8 cellular contexts compared by ENCODE assay signal in genomic region chr5:1011226-1011631, GRCh38. TPM values are rescaled to one million over a fixed set of nuclear protein-coding genes. Genes with fewer than 3 reads are reported as not detected.
A peak's percentile ranks its signal among the peaks of the same experiment; 100 is the strongest.
DNase-seq lines count a peak whose midpoint lies in the region; ATAC-seq, FAIRE-seq and TF ChIP-seq lines count a peak whose summit lies in the region.

No MANE protein-coding gene starts in this region.

- H3K4me3 ChIP-seq in right cardiac atrium (ENCODE audit: low read length): no peak overlapping the region

- no peak for TF ChIP-seq POLR2A in GM12891 (IDR thresholded peaks at IDR 0.05; ENCODE audit: low read depth, low read length)

- no peak overlapping the region for H3K4me3 Mint-ChIP-seq in stimulated activated naive B cell treated with anti-CD40 and anti-IgM and Interleukin-4, amounts not matched to agents 10 μg/mL and 1 μg/mL and 100 μg/mL, for 72 hours

- intact Hi-C loops in right cardiac atrium (cut with DNase I): no loop called here

- no peak overlapping the region for H3K27ac Mint-ChIP-seq in stimulated activated naive B cell treated with anti-CD40 and anti-IgM and Interleukin-4, amounts not matched to agents 10 μg/mL and 1 μg/mL and 100 μg/mL, for 72 hours

- FAIRE-seq in GM12891 (lab: Jason Lieb, UNC): no peak

- no peaks in the 10 kb centered on the region for H3K9me3 ChIP-seq in right cardiac atrium (ENCODE audit: control insufficient read depth, low read length)

- peaks cover 52 to 59% of the 10 kb centered on the region in 2 donors for H3K27me3 Mint-ChIP-seq in stimulated activated naive B cell treated with anti-CD40 and anti-IgM and Interleukin-4, amounts not matched to agents 10 μg/mL and 1 μg/mL and 100 μg/mL, for 72 hours

- no peaks in the 10 kb centered on the region for H3K27me3 ChIP-seq in right cardiac atrium (ENCODE audit: control insufficient read depth, insufficient read depth)

- DNase-seq in GM12891 (ENCODE audit: insufficient read length, low spot score): peak; percentile 82
- peak; percentile 26 for DNase-seq in NCI-H1694 (lab: John Stamatoyannopoulos, UW)
- DNase-seq in activated T-cell treated with anti-CD3 and anti-CD28 coated beads for 24 hours (ENCODE audit: low read depth): peak; percentile 41
- DNase-seq in right cardiac atrium: peak; percentile 13 to 63 (median 49)
- DNase-seq in stimulated activated naive B cell treated with anti-CD40 and anti-IgM and Interleukin-4, amounts not matched to agents 10 μg/mL and 1 μg/mL and 100 μg/mL, for 72 hours: no peak
- DNase-seq in cortex of kidney (lab: John Stamatoyannopoulos, UW): no peak

- H3K36me3 Mint-ChIP-seq in stimulated activated naive B cell treated with anti-CD40 and anti-IgM and Interleukin-4, amounts not matched to agents 10 μg/mL and 1 μg/mL and 100 μg/mL, for 72 hours: no peaks in the 10 kb centered on the region

- no peaks in the 10 kb centered on the region for H3K4me1 ChIP-seq in right cardiac atrium (ENCODE audit: control insufficient read depth, insufficient read depth, low read length)

- H3K27ac ChIP-seq in right cardiac atrium (ENCODE audit: low read length): no peak overlapping the region

- WGBS in right cardiac atrium: 75% methylated on average over 11 of the region's 11 CpGs

- no peak for ATAC-seq in right cardiac atrium
- peak; percentile 43 to 55 for ATAC-seq in stimulated activated naive B cell treated with anti-CD40 and anti-IgM and Interleukin-4, amounts not matched to agents 10 μg/mL and 1 μg/mL and 100 μg/mL, for 72 hours (replicated peaks)
- ATAC-seq in GM21526 (IDR thresholded peaks at IDR 0.05; ENCODE audit: low FRiP score, unreplicated experiment): no peak
- ATAC-seq in GM21825 (IDR thresholded peaks at IDR 0.05; ENCODE audit: unreplicated experiment): no peak

- H3K9me3 Mint-ChIP-seq in stimulated activated naive B cell treated with anti-CD40 and anti-IgM and Interleukin-4, amounts not matched to agents 10 μg/mL and 1 μg/mL and 100 μg/mL, for 72 hours: no peaks in the 10 kb centered on the region

- peaks cover 17 to 25% of the 10 kb centered on the region in 2 donors for H3K4me1 Mint-ChIP-seq in stimulated activated naive B cell treated with anti-CD40 and anti-IgM and Interleukin-4, amounts not matched to agents 10 μg/mL and 1 μg/mL and 100 μg/mL, for 72 hours

TF ChIP-seq in GM12891, 5 proteins besides CTCF, POLR2A, EP300 and RAD21:
- TF ChIP-seq PAX5 (IDR thresholded peaks at IDR 0.05; ENCODE audit: insufficient read depth, low read length, severe bottlenecking) (no peak), POU2F2 (IDR thresholded peaks at IDR 0.05; ENCODE audit: low read depth, low read length) (no peak)

RNA-seq across cellular contexts. Expression of gene NKD2, which starts 2.6 kb away (rescaled TPM):
- polyA plus RNA-seq in GM12891 (2012; ENCODE audit: low read depth, missing spikeins): 1.4 TPM
- 1 to 10 TPM; 1.9 to 8.6 (median 3.1) TPM for total RNA-seq in right cardiac atrium
- 2.6 TPM for polyA plus RNA-seq in right cardiac atrium

Comparison
In these comparisons a context has a peak if more than half of its experiments do, and no peak if none do; other contexts are left out.
1. DNase-seq: peak in GM12891 (single experiment), NCI-H1694 (single experiment), activated T-cell treated with anti-CD3 and anti-CD28 coated beads for 24 hours (single experiment) and right cardiac atrium (3 of 3); none in stimulated activated naive B cell treated with anti-CD40 and anti-IgM and Interleukin-4, amounts not matched to agents 10 μg/mL and 1 μg/mL and 100 μg/mL, for 72 hours (single experiment) and cortex of kidney (single experiment).
2. ATAC-seq: peak in stimulated activated naive B cell treated with anti-CD40 and anti-IgM and Interleukin-4, amounts not matched to agents 10 μg/mL and 1 μg/mL and 100 μg/mL, for 72 hours (2 of 2); none in right cardiac atrium (0 of 2), GM21526 (single experiment) and GM21825 (single experiment).